Comparison of ENCODE assay signal across 1 cellular context in genomic region chr11:66855574-66856495, GRCh38.
A peak's percentile ranks its signal among the peaks of the same experiment; 100 is the strongest.
TF ChIP-seq lines count a peak whose summit lies in the region.

No MANE protein-coding gene starts in this region.

TF ChIP-seq in H1, 55 proteins besides CTCF, POLR2A, EP300 and RAD21:
- TF ChIP-seq ATF2 (IDR thresholded peaks at IDR 0.05; ENCODE audit: low read length), result no peak
- no peak for TF ChIP-seq SP2 (IDR thresholded peaks at IDR 0.05; ENCODE audit: low read length)
- TF ChIP-seq HDAC2 (IDR thresholded peaks at IDR 0.05; ENCODE audit: borderline replicate concordance in 1 of 2, low read depth in 2 of 2, low read length in 2 of 2), result peak in 1 of 2 experiments; percentile 32; a peak in 1 of 4 replicates
- no peak for TF ChIP-seq SP1 (IDR thresholded peaks at IDR 0.05; ENCODE audit: low read depth, low read length)
- TF ChIP-seq TBP (IDR thresholded peaks at IDR 0.05; ENCODE audit: low read depth, low read length), result no peak; the same call in 1 of the 2 replicates
- no peak for TF ChIP-seq USF2 (IDR thresholded peaks at IDR 0.05; ENCODE audit: low read length)
- TF ChIP-seq RXRA (IDR thresholded peaks at IDR 0.05; ENCODE audit: insufficient read depth, low read depth, low read length), result no peak
- 0 out of 2 replicates have a peak, but pooled peaks have one; percentile 20 for TF ChIP-seq CREB1 (IDR thresholded peaks at IDR 0.05)
- peak; percentile 3 for TF ChIP-seq KDM4A (IDR thresholded peaks at IDR 0.05; ENCODE audit: low read depth, low read length, severe bottlenecking)
- TF ChIP-seq RFX5 (IDR thresholded peaks at IDR 0.05; ENCODE audit: borderline replicate concordance, low read depth, low read length), result no peak
- no peak for TF ChIP-seq CEBPB (IDR thresholded peaks at IDR 0.05; ENCODE audit: low read depth, low read length)
- TF ChIP-seq TCF12 (IDR thresholded peaks at IDR 0.05; ENCODE audit: low read depth, low read length), result no peak
- TF ChIP-seq MAFK (IDR thresholded peaks at IDR 0.05; ENCODE audit: low read depth, low read length), result no peak
- TF ChIP-seq TAF1 (IDR thresholded peaks at IDR 0.05; ENCODE audit: low read depth, low read length), result peak; percentile 66
- no peak for TF ChIP-seq CHD2 (IDR thresholded peaks at IDR 0.05; ENCODE audit: low read length)
- TF ChIP-seq FOSL1 (IDR thresholded peaks at IDR 0.05; ENCODE audit: insufficient read depth, low read depth, low read length), result no peak
- TF ChIP-seq CTBP2 (IDR thresholded peaks at IDR 0.05; ENCODE audit: borderline replicate concordance, insufficient read depth, insufficient read length, low read length), result no peak
- TF ChIP-seq HDAC6 (IDR thresholded peaks at IDR 0.05; ENCODE audit: low read depth, low read length), result no peak
- TF ChIP-seq SP4 (IDR thresholded peaks at IDR 0.05; ENCODE audit: low read length), result no peak
- TF ChIP-seq EZH2 (IDR thresholded peaks at IDR 0.05; ENCODE audit: low read depth, low read length, severe bottlenecking), result peak; percentile 18
- no peak for TF ChIP-seq ZNF274 (IDR thresholded peaks at IDR 0.05; ENCODE audit: borderline replicate concordance, extremely low read depth, low read length)
- no peak for TF ChIP-seq KDM5A (IDR thresholded peaks at IDR 0.05; ENCODE audit: low read length)
- TF ChIP-seq BRCA1 (IDR thresholded peaks at IDR 0.05; ENCODE audit: low read depth, low read length), result no peak
- no peak for TF ChIP-seq BCL11A (IDR thresholded peaks at IDR 0.05; ENCODE audit: low read depth in 2 of 2, low read length in 2 of 2)
- TF ChIP-seq ATF3 (IDR thresholded peaks at IDR 0.05; ENCODE audit: insufficient read depth, low read depth, low read length), result no peak
- TF ChIP-seq GABPA (IDR thresholded peaks at IDR 0.05; ENCODE audit: borderline replicate concordance, insufficient read depth, low read length), result peak; percentile 33; the same call in 1 of the 2 replicates
- peak; percentile 54 for TF ChIP-seq TAF7 (optimal IDR thresholded peaks at IDR 0.05; ENCODE audit: borderline replicate concordance, low read depth, low read length)
- no peak for TF ChIP-seq SUZ12 (IDR thresholded peaks at IDR 0.05; ENCODE audit: low read length)
- TF ChIP-seq POLR2AphosphoS5 (IDR thresholded peaks at IDR 0.05; ENCODE audit: low read depth, low read length), result no peak
- 0 out of 2 replicates have a peak, but pooled peaks have one; percentile 52 for TF ChIP-seq E2F6 (IDR thresholded peaks at IDR 0.05)
- TF ChIP-seq TEAD4 (IDR thresholded peaks at IDR 0.05; ENCODE audit: low read depth, low read length), result no peak
- no peak for TF ChIP-seq EGR1 (IDR thresholded peaks at IDR 0.05; ENCODE audit: borderline replicate concordance, low read depth, low read length)
- TF ChIP-seq NRF1 (IDR thresholded peaks at IDR 0.05; ENCODE audit: low read depth, low read length), result 0 out of 2 replicates have a peak, but pooled peaks have one; percentile 16
- TF ChIP-seq SIRT6 (IDR thresholded peaks at IDR 0.05; ENCODE audit: low read length), result no peak
- TF ChIP-seq SAP30 (IDR thresholded peaks at IDR 0.05; ENCODE audit: insufficient read depth, insufficient replicate concordance, low read length), result peak; percentile 35
- TF ChIP-seq PHF8 (conservative IDR thresholded peaks at IDR 0.05; ENCODE audit: low read depth, low read length), result 0 out of 2 replicates have a peak, but pooled peaks have one; percentile 8
- TF ChIP-seq GTF2F1 (IDR thresholded peaks at IDR 0.05; ENCODE audit: borderline replicate concordance, low read depth, low read length), result no peak
- no peak; the same call in 1 of the 2 replicates for TF ChIP-seq RBBP5 (IDR thresholded peaks at IDR 0.05; ENCODE audit: borderline replicate concordance, low read depth, low read length)
- TF ChIP-seq CBX5 (IDR thresholded peaks at IDR 0.05; ENCODE audit: low read depth, low read length), result no peak
- TF ChIP-seq RNF2 (IDR thresholded peaks at IDR 0.05; ENCODE audit: borderline replicate concordance, low read depth, low read length, missing control alignments, poor library complexity, severe bottlenecking), result no peak
